In the genomic region with DNA sequence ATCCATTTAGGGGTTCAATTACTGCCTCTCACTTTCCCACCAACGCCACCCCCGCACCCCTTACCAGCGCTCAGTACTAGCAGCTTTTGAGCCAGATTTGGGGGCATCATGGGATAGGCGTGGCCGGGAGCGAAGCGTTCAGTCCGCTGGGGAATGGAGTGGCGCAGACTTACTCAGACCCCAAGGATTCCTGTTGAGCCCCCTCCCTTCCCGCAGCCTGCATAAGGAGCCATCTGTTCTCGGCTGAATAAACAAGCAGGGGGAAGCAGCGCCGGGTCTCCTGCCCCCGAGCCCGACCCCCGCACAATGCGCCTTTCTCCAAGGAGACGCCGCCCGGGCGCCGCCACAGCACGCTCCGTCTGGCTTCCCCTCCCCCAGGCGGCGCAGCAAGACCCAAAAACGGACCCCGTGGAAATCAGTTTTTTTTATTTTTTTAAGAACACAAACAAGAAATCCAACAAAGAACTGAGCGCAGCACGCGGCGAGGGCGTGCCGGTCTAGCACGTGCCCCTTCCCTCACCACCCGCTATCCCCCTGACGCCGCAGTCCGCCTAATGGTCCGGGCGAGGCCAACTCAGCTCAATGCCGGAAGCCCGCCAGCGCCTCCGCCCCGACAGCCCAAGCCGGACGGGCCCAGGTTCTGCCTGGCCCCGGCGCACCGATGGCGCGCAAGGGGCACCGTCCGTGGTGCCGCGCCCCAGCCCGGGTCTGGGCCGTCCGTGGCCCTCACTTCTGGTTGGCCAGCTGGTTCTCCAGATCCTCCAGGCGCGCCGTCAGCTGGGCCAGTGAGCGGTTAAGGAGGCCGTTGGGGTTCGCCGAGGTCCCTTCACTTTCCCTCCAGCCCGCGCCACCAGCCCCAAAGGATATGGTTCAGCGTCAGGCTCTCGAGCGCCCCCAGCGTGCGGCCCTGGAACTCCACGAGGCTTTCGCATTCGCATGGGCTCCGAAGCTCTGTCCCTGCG, we compare ENCODE assay signal across 1 cellular context.
TF ChIP-seq lines count a peak whose summit lies in the region.

No MANE protein-coding gene starts in this region.

TF ChIP-seq in HepG2, 621 proteins besides CTCF, POLR2A, EP300 and RAD21 (continued from another document and continues in another):
- TF ChIP-seq, protein P1, sequence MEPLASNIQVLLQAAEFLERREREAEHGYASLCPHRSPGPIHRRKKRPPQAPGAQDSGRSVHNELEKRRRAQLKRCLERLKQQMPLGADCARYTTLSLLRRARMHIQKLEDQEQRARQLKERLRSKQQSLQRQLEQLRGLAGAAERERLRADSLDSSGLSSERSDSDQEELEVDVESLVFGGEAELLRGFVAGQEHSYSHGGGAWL (CRISPR knock-in tag; IDR thresholded peaks at IDR 0.05), result peak; percentile 48; the same call in 1 of the 2 replicates
- TF ChIP-seq, protein P2, sequence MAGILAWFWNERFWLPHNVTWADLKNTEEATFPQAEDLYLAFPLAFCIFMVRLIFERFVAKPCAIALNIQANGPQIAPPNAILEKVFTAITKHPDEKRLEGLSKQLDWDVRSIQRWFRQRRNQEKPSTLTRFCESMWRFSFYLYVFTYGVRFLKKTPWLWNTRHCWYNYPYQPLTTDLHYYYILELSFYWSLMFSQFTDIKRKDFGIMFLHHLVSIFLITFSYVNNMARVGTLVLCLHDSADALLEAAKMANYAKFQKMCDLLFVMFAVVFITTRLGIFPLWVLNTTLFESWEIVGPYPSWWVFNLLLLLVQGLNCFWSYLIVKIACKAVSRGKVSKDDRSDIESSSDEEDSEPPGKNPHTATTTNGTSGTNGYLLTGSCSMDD (CRISPR knock-in tag; IDR thresholded peaks at IDR 0.05), result 0 out of 2 replicates have a peak, but pooled peaks have one; percentile 44
- TF ChIP-seq TOE1 (CRISPR knock-in tag; IDR thresholded peaks at IDR 0.05) (no peak), NONO (IDR thresholded peaks at IDR 0.05) (no peak), NONO (CRISPR knock-in tag; conservative IDR thresholded peaks at IDR 0.05) (peak; percentile 46; the same call in 1 of the 2 replicates), ZFP82 (CRISPR knock-in tag; IDR thresholded peaks at IDR 0.05; ENCODE audit: borderline replicate concordance) (peak; percentile 62; the same call in 1 of the 2 replicates), ZNF256 (CRISPR knock-in tag; conservative IDR thresholded peaks at IDR 0.05) (no peak), ZZZ3 (CRISPR knock-in tag; IDR thresholded peaks at IDR 0.05; ENCODE audit: borderline replicate concordance) (no peak), ZSCAN30 (CRISPR knock-in tag; IDR thresholded peaks at IDR 0.05) (no peak), ZNF841 (CRISPR knock-in tag; IDR thresholded peaks at IDR 0.05; ENCODE audit: borderline replicate concordance) (no peak), ZNF367 (CRISPR knock-in tag; IDR thresholded peaks at IDR 0.05; ENCODE audit: borderline replicate concordance) (no peak), RARA (CRISPR knock-in tag; IDR thresholded peaks at IDR 0.05) (0 out of 2 replicates have a peak, but pooled peaks have one; percentile 7), HNRNPLL (IDR thresholded peaks at IDR 0.05; ENCODE audit: low read depth, low read length, poor library complexity, severe bottlenecking) (peak; percentile 53), ETV5 (CRISPR knock-in tag; IDR thresholded peaks at IDR 0.05; ENCODE audit: borderline replicate concordance) (no peak), ZNF577 (CRISPR knock-in tag; IDR thresholded peaks at IDR 0.05; ENCODE audit: borderline replicate concordance, low read depth) (no peak), CHD4 (IDR thresholded peaks at IDR 0.05; ENCODE audit: borderline replicate concordance, low read length) (0 out of 2 replicates have a peak, but pooled peaks have one; percentile 4), ZBTB1 (CRISPR knock-in tag; IDR thresholded peaks at IDR 0.05; ENCODE audit: borderline replicate concordance) (no peak), HMG20B (CRISPR knock-in tag; conservative IDR thresholded peaks at IDR 0.05) (no peak), SP4 (CRISPR knock-in tag; IDR thresholded peaks at IDR 0.05) (peak; percentile 30; the same call in 1 of the 2 replicates), ZNF713 (CRISPR knock-in tag; IDR thresholded peaks at IDR 0.05) (no peak), JDP2 (CRISPR knock-in tag; IDR thresholded peaks at IDR 0.05; ENCODE audit: borderline replicate concordance) (no peak), ZSCAN29 (CRISPR knock-in tag; conservative IDR thresholded peaks at IDR 0.05) (no peak), NFRKB (IDR thresholded peaks at IDR 0.05) (no peak), ZNF333 (CRISPR knock-in tag; IDR thresholded peaks at IDR 0.05; ENCODE audit: borderline replicate concordance) (peak; percentile 47; the same call in 1 of the 2 replicates), ZNF761 (CRISPR knock-in tag; conservative IDR thresholded peaks at IDR 0.05) (no peak), ZSCAN25 (CRISPR knock-in tag; IDR thresholded peaks at IDR 0.05) (no peak), KDM3A (CRISPR knock-in tag; IDR thresholded peaks at IDR 0.05; ENCODE audit: low read depth) (no peak)
- TF ChIP-seq, protein P3, sequence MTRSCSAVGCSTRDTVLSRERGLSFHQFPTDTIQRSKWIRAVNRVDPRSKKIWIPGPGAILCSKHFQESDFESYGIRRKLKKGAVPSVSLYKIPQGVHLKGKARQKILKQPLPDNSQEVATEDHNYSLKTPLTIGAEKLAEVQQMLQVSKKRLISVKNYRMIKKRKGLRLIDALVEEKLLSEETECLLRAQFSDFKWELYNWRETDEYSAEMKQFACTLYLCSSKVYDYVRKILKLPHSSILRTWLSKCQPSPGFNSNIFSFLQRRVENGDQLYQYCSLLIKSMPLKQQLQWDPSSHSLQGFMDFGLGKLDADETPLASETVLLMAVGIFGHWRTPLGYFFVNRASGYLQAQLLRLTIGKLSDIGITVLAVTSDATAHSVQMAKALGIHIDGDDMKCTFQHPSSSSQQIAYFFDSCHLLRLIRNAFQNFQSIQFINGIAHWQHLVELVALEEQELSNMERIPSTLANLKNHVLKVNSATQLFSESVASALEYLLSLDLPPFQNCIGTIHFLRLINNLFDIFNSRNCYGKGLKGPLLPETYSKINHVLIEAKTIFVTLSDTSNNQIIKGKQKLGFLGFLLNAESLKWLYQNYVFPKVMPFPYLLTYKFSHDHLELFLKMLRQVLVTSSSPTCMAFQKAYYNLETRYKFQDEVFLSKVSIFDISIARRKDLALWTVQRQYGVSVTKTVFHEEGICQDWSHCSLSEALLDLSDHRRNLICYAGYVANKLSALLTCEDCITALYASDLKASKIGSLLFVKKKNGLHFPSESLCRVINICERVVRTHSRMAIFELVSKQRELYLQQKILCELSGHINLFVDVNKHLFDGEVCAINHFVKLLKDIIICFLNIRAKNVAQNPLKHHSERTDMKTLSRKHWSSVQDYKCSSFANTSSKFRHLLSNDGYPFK (CRISPR knock-in tag; IDR thresholded peaks at IDR 0.05; ENCODE audit: borderline replicate concordance), result peak; percentile 67; the same call in 1 of the 2 replicates
- TF ChIP-seq, protein P4, sequence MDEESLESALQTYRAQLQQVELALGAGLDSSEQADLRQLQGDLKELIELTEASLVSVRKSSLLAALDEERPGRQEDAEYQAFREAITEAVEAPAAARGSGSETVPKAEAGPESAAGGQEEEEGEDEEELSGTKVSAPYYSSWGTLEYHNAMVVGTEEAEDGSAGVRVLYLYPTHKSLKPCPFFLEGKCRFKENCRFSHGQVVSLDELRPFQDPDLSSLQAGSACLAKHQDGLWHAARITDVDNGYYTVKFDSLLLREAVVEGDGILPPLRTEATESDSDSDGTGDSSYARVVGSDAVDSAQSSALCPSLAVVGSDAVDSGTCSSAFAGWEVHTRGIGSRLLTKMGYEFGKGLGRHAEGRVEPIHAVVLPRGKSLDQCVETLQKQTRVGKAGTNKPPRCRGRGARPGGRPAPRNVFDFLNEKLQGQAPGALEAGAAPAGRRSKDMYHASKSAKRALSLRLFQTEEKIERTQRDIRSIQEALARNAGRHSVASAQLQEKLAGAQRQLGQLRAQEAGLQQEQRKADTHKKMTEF (CRISPR knock-in tag; IDR thresholded peaks at IDR 0.05), result peak; percentile 27; the same call in 1 of the 2 replicates
- TF ChIP-seq, protein P5, sequence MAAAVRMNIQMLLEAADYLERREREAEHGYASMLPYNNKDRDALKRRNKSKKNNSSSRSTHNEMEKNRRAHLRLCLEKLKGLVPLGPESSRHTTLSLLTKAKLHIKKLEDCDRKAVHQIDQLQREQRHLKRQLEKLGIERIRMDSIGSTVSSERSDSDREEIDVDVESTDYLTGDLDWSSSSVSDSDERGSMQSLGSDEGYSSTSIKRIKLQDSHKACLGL (CRISPR knock-in tag; IDR thresholded peaks at IDR 0.05), result peak; percentile 32; the same call in 1 of the 2 replicates
- TF ChIP-seq, protein P6, sequence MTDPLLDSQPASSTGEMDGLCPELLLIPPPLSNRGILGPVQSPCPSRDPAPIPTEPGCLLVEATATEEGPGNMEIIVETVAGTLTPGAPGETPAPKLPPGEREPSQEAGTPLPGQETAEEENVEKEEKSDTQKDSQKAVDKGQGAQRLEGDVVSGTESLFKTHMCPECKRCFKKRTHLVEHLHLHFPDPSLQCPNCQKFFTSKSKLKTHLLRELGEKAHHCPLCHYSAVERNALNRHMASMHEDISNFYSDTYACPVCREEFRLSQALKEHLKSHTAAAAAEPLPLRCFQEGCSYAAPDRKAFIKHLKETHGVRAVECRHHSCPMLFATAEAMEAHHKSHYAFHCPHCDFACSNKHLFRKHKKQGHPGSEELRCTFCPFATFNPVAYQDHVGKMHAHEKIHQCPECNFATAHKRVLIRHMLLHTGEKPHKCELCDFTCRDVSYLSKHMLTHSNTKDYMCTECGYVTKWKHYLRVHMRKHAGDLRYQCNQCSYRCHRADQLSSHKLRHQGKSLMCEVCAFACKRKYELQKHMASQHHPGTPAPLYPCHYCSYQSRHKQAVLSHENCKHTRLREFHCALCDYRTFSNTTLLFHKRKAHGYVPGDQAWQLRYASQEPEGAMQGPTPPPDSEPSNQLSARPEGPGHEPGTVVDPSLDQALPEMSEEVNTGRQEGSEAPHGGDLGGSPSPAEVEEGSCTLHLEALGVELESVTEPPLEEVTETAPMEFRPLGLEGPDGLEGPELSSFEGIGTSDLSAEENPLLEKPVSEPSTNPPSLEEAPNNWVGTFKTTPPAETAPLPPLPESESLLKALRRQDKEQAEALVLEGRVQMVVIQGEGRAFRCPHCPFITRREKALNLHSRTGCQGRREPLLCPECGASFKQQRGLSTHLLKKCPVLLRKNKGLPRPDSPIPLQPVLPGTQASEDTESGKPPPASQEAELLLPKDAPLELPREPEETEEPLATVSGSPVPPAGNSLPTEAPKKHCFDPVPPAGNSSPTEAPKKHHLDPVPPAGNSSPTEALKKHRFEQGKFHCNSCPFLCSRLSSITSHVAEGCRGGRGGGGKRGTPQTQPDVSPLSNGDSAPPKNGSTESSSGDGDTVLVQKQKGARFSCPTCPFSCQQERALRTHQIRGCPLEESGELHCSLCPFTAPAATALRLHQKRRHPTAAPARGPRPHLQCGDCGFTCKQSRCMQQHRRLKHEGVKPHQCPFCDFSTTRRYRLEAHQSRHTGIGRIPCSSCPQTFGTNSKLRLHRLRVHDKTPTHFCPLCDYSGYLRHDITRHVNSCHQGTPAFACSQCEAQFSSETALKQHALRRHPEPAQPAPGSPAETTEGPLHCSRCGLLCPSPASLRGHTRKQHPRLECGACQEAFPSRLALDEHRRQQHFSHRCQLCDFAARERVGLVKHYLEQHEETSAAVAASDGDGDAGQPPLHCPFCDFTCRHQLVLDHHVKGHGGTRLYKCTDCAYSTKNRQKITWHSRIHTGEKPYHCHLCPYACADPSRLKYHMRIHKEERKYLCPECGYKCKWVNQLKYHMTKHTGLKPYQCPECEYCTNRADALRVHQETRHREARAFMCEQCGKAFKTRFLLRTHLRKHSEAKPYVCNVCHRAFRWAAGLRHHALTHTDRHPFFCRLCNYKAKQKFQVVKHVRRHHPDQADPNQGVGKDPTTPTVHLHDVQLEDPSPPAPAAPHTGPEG (CRISPR knock-in tag; IDR thresholded peaks at IDR 0.05), result peak; percentile 35; the same call in 1 of the 2 replicates
- TF ChIP-seq, protein P7, sequence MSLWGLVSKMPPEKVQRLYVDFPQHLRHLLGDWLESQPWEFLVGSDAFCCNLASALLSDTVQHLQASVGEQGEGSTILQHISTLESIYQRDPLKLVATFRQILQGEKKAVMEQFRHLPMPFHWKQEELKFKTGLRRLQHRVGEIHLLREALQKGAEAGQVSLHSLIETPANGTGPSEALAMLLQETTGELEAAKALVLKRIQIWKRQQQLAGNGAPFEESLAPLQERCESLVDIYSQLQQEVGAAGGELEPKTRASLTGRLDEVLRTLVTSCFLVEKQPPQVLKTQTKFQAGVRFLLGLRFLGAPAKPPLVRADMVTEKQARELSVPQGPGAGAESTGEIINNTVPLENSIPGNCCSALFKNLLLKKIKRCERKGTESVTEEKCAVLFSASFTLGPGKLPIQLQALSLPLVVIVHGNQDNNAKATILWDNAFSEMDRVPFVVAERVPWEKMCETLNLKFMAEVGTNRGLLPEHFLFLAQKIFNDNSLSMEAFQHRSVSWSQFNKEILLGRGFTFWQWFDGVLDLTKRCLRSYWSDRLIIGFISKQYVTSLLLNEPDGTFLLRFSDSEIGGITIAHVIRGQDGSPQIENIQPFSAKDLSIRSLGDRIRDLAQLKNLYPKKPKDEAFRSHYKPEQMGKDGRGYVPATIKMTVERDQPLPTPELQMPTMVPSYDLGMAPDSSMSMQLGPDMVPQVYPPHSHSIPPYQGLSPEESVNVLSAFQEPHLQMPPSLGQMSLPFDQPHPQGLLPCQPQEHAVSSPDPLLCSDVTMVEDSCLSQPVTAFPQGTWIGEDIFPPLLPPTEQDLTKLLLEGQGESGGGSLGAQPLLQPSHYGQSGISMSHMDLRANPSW (CRISPR knock-in tag; IDR thresholded peaks at IDR 0.05; ENCODE audit: borderline replicate concordance), result peak; percentile 68; the same call in 1 of the 2 replicates
- TF ChIP-seq, protein P8, sequence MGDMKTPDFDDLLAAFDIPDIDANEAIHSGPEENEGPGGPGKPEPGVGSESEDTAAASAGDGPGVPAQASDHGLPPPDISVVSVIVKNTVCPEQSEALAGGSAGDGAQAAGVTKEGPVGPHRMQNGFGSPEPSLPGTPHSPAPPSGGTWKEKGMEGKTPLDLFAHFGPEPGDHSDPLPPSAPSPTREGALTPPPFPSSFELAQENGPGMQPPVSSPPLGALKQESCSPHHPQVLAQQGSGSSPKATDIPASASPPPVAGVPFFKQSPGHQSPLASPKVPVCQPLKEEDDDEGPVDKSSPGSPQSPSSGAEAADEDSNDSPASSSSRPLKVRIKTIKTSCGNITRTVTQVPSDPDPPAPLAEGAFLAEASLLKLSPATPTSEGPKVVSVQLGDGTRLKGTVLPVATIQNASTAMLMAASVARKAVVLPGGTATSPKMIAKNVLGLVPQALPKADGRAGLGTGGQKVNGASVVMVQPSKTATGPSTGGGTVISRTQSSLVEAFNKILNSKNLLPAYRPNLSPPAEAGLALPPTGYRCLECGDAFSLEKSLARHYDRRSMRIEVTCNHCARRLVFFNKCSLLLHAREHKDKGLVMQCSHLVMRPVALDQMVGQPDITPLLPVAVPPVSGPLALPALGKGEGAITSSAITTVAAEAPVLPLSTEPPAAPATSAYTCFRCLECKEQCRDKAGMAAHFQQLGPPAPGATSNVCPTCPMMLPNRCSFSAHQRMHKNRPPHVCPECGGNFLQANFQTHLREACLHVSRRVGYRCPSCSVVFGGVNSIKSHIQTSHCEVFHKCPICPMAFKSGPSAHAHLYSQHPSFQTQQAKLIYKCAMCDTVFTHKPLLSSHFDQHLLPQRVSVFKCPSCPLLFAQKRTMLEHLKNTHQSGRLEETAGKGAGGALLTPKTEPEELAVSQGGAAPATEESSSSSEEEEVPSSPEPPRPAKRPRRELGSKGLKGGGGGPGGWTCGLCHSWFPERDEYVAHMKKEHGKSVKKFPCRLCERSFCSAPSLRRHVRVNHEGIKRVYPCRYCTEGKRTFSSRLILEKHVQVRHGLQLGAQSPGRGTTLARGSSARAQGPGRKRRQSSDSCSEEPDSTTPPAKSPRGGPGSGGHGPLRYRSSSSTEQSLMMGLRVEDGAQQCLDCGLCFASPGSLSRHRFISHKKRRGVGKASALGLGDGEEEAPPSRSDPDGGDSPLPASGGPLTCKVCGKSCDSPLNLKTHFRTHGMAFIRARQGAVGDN (CRISPR knock-in tag; IDR thresholded peaks at IDR 0.05), result peak; percentile 75
